1 cellular context compared by ENCODE assay signal in genomic region chr3:112046599-112046998, GRCh38.
TF ChIP-seq lines count a peak whose summit lies in the region.

No MANE protein-coding gene starts in this region.

TF ChIP-seq in IMR-90, 13 proteins besides CTCF, POLR2A, EP300 and RAD21:
- no peak for TF ChIP-seq ELK1 (IDR thresholded peaks at IDR 0.05; ENCODE audit: borderline replicate concordance, low read depth, low read length)
